In the genomic region with DNA sequence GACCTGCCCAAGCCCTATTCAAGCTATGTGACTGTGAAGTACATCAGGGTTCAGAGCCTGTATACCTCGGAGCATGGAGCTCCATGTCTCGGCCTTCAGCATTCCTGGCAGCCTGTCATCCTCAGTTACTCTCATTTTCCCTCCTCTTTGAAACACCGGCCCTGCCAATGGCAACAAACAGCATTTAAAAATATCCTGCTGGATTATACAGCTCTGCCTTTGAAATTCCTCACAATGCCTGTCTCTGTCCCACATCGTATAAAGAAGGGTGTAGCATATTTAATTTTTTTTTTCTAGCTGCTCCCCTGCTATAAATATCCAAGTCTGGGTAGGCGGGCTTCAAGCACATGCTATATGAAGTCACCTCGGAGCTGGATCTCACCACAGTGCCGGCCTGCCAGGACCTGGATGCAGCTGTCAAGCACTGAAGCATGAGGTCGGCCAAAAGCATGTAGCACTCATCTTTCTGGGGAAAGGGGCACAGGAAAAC, we compare ENCODE assay signal across 10 cellular contexts. TPM values are rescaled to one million over a fixed set of nuclear protein-coding genes. Genes with fewer than 3 reads are reported as not detected.
DNase-seq lines count a peak whose midpoint lies in the region; ATAC-seq lines count a peak whose summit lies in the region.
"Had no signal": no experiment of that assay in that cellular context is flagged by ENCODE, and none has a peak within 500 bp of the region (broad histone marks: within the 10 kb centered on the region; RNA-seq: fewer than 3 reads in every experiment).

No MANE protein-coding gene starts in this region.

- H3K36me3 ChIP-seq in SJCRH30: no peaks in the 10 kb centered on the region

- intact Hi-C loops in Right ventricle myocardium superior (cut with DNase I): no loop called here
- intact Hi-C loops in sciatic nerve (cut with DNase I): no loop called here

- H3K4me1 ChIP-seq in SJCRH30: peaks cover 42% of the 10 kb centered on the region

- H3K27me3 ChIP-seq in SJCRH30: no peaks in the 10 kb centered on the region

- H3K9me3 ChIP-seq in SJCRH30 (replicated peaks): no peaks in the 10 kb centered on the region

- ATAC-seq in Right ventricle myocardium superior (ENCODE audit: poor library complexity): peak; percentile 81
- peak; percentile 42 for ATAC-seq in sciatic nerve
- no peak for ATAC-seq in HG02798 (IDR thresholded peaks at IDR 0.05; ENCODE audit: poor library complexity, unreplicated experiment)

- no peak overlapping the region for H3K4me3 ChIP-seq in SJCRH30

- peak; percentile 12 for DNase-seq in COLO668 (lab: John Stamatoyannopoulos, UW; ENCODE audit: unreplicated experiment)
- peak; percentile 82 to 84 for DNase-seq in SJCRH30
- DNase-seq in Right ventricle myocardium superior: peak; percentile 69
- no peak for DNase-seq in sciatic nerve (ENCODE audit: low spot score)
- DNase-seq in KG1 (lab: John Stamatoyannopoulos, UW): no peak
- no peak for DNase-seq in NCI-H1930 (lab: John Stamatoyannopoulos, UW)
- DNase-seq in NCI-H2171 (lab: John Stamatoyannopoulos, UW): no peak
- DNase-seq: activated naive CD8-positive, alpha-beta T cell treated with anti-CD3 and anti-CD28 coated beads, Interleukin-2, amount 10 ng/mL, durations not matched to agents 7 days and 5 days; H9 had no signal

- H3K27ac ChIP-seq in SJCRH30: peak overlapping the region; percentile 77

RNA-seq across cellular contexts. Expression of a gene that starts 11.8 kb away (rescaled TPM):
- 0.83 and 1.1 TPM in 2 replicates for total RNA-seq in SJCRH30 (2014; rRNA removed; shearing (Covaris generic))
- 15.9 TPM for total RNA-seq in Right ventricle myocardium superior
- 10.5 TPM for total RNA-seq in sciatic nerve

Comparison
In these comparisons a context has a peak if more than half of its experiments do, and no peak if none do; other contexts are left out.
1. DNase-seq: peak in COLO668 (single experiment), SJCRH30 (2 of 2) and Right ventricle myocardium superior (single experiment); none in sciatic nerve (single experiment), KG1 (single experiment), NCI-H1930 (0 of 2) and NCI-H2171 (single experiment).